ENCODE assay signal across 8 cellular contexts in genomic region chr22:31083377-31083768, GRCh38. TPM values are rescaled to one million over a fixed set of nuclear protein-coding genes. Genes with fewer than 3 reads are reported as not detected.
DNase-seq lines count a peak whose midpoint lies in the region; ATAC-seq and TF ChIP-seq lines count a peak whose summit lies in the region.

No MANE protein-coding gene starts in this region.

- no peaks in the 10 kb centered on the region for H3K36me3 Mint-ChIP-seq in CD8-positive, alpha-beta memory T cell
- peaks cover 6% of the 10 kb centered on the region for H3K36me3 Mint-ChIP-seq in central memory CD8-positive, alpha-beta T cell (ENCODE audit: insufficient read depth)
- no peaks in the 10 kb centered on the region for H3K36me3 Mint-ChIP-seq in natural killer cell
- H3K36me3 Mint-ChIP-seq in Caco-2 (ENCODE audit: insufficient read depth, unreplicated experiment): peaks cover 40% of the 10 kb centered on the region

- H3K27ac Mint-ChIP-seq in CD8-positive, alpha-beta memory T cell: peak overlapping the region in 1 of 8 donors; percentile 23
- H3K27ac Mint-ChIP-seq in central memory CD8-positive, alpha-beta T cell (ENCODE audit: low read depth): no peak overlapping the region
- H3K27ac Mint-ChIP-seq in natural killer cell: no peak overlapping the region
- no peak overlapping the region for H3K27ac Mint-ChIP-seq in Caco-2 (ENCODE audit: unreplicated experiment)

- DNase-seq in CD8-positive, alpha-beta memory T cell: no peak
- peak; percentile 86 for DNase-seq in NCI-H1105 treated with DMSO at 0.1 percent for 48 hours (lab: John Stamatoyannopoulos, UW)
- DNase-seq in central memory CD8-positive, alpha-beta T cell (ENCODE audit: low spot score in 2 of 2): no peak
- DNase-seq in natural killer cell: no peak
- no peak for DNase-seq in NOMO-1 treated with DMSO at 0.1 percent for 48 hours (lab: John Stamatoyannopoulos, UW; ENCODE audit: unreplicated experiment)
- DNase-seq in NCI-H2171 treated with DMSO at 0.1 percent for 48 hours (lab: John Stamatoyannopoulos, UW): no peak
- DNase-seq in Ammon's horn (ENCODE audit: low spot score): no peak
- DNase-seq in Caco-2: no peak

- intact Hi-C loops in natural killer cell (cut with micrococcal nuclease): loop anchor here (5.0 to 10.0 kb wide), 2 partner anchors 136 to 1391 kb away; partner anchors contain the start of gene FBXO7
- intact Hi-C loops in Caco-2 (cut with micrococcal nuclease; ENCODE audit: unreplicated experiment): no loop called here

- H3K4me3 Mint-ChIP-seq in CD8-positive, alpha-beta memory T cell: peak overlapping the region in 6 of 7 donors; percentile 83 to 92 (median 87)
- H3K4me3 Mint-ChIP-seq in central memory CD8-positive, alpha-beta T cell: peak overlapping the region; percentile 81
- H3K4me3 Mint-ChIP-seq in natural killer cell (peak overlapping the region; percentile 78), Caco-2 (ENCODE audit: unreplicated experiment) (no peak overlapping the region)

- no peak overlapping the region for H3K4me3 ChIP-seq in CD8-positive, alpha-beta memory T cell (ENCODE audit: low read length)
- no peak overlapping the region for H3K4me3 ChIP-seq in Caco-2 (ENCODE audit: low read depth, low read length)

- POLR2A ChIA-PET in CD8-positive, alpha-beta memory T cell (lab: Charles Lee): interaction anchor here (1.9 kb wide), 1 partner anchor 24 kb away, joined by 7 read pairs; the partner anchor contains the start of gene SELENOM
- POLR2A ChIA-PET in Caco-2 (lab: Charles Lee): interaction anchor here (1.1 kb wide), 1 partner anchor 114 kb away, joined by 5 read pairs; the partner anchor contains the start of gene TUG1

- no peaks in the 10 kb centered on the region for H3K27me3 Mint-ChIP-seq in CD8-positive, alpha-beta memory T cell
- H3K27me3 Mint-ChIP-seq in central memory CD8-positive, alpha-beta T cell: no peaks in the 10 kb centered on the region
- H3K27me3 Mint-ChIP-seq in natural killer cell (ENCODE audit: low read depth in 2 of 2) (no peaks in the 10 kb centered on the region), Caco-2 (ENCODE audit: insufficient read depth, unreplicated experiment) (no peaks in the 10 kb centered on the region)

- CTCF ChIA-PET in CD8-positive, alpha-beta memory T cell (lab: Charles Lee): interaction anchor here (1.1 to 2.2 kb wide), 4 partner anchors 23 to 449 kb away, joined by 3 to 10 read pairs (median 4); partner anchors contain the start of genes DUSP18 and SELENOM
- CTCF ChIA-PET in Caco-2 (lab: Charles Lee): interaction anchor here (1.6 to 3.5 kb wide), 2 partner anchors 20 to 114 kb away, joined by 12 to 29 read pairs; partner anchors contain the start of genes MORC2 and TUG1

- peaks cover 29 to 42% (median 31%) of the 10 kb centered on the region in 3 donors for H3K4me1 Mint-ChIP-seq in CD8-positive, alpha-beta memory T cell
- H3K4me1 Mint-ChIP-seq in central memory CD8-positive, alpha-beta T cell: peaks cover 32% of the 10 kb centered on the region
- peaks cover 23 to 41% of the 10 kb centered on the region in 2 donors for H3K4me1 Mint-ChIP-seq in natural killer cell
- H3K4me1 Mint-ChIP-seq in Caco-2 (ENCODE audit: low read depth, unreplicated experiment): peaks cover 27% of the 10 kb centered on the region

- ATAC-seq in central memory CD8-positive, alpha-beta T cell (replicated peaks; ENCODE audit: extremely low read depth, poor library complexity, severe bottlenecking): no peak
- ATAC-seq in natural killer cell: no peak

- no peaks in the 10 kb centered on the region for H3K9me3 ChIP-seq in CD8-positive, alpha-beta memory T cell (ENCODE audit: low read length)
- no peaks in the 10 kb centered on the region for H3K9me3 ChIP-seq in Caco-2

- H3K27ac ChIP-seq in CD8-positive, alpha-beta memory T cell (ENCODE audit: low read depth, low read length): no peak overlapping the region

- TF ChIP-seq CTCF in natural killer cell (IDR thresholded peaks at IDR 0.05) (no peak), Caco-2 (IDR thresholded peaks at IDR 0.05; ENCODE audit: insufficient read depth in 1 of 2, low read depth in 1 of 2, low read length in 1 of 2, severe bottlenecking in 1 of 2, unreplicated experiment in 1 of 2) (no peak)

- H3K36me3 ChIP-seq in CD8-positive, alpha-beta memory T cell (ENCODE audit: insufficient read depth, low read length): no peaks in the 10 kb centered on the region
- H3K36me3 ChIP-seq in Caco-2 (ENCODE audit: control insufficient read depth, insufficient read depth, low read length): peaks cover 1% of the 10 kb centered on the region

- peaks cover 38% of the 10 kb centered on the region for H3K4me1 ChIP-seq in CD8-positive, alpha-beta memory T cell (ENCODE audit: insufficient read depth, low read length)
- peaks cover 38% of the 10 kb centered on the region for H3K4me1 ChIP-seq in Caco-2

- H3K9me3 Mint-ChIP-seq in CD8-positive, alpha-beta memory T cell: peaks cover 0 to 2% (median 0%) of the 10 kb centered on the region in 5 donors
- H3K9me3 Mint-ChIP-seq in central memory CD8-positive, alpha-beta T cell: no peaks in the 10 kb centered on the region
- H3K9me3 Mint-ChIP-seq in natural killer cell (no peaks in the 10 kb centered on the region), Caco-2 (ENCODE audit: unreplicated experiment) (no peaks in the 10 kb centered on the region)

- H3K27me3 ChIP-seq in CD8-positive, alpha-beta memory T cell (ENCODE audit: insufficient read depth, low read length, poor library complexity, severe bottlenecking): no peaks in the 10 kb centered on the region
- H3K27me3 ChIP-seq in Caco-2 (replicated peaks; ENCODE audit: control insufficient read depth, insufficient read depth, low read length): no peaks in the 10 kb centered on the region

- BruUV-seq in Caco-2 (replicated peaks; lab: Mats Ljungman, UMichigan): no TSS peak

RNA-seq across cellular contexts. Expression of gene SMTN, which starts 2.3 kb away (rescaled TPM):
- 10 to 100 TPM; 13.2 to 14.7 TPM for total RNA-seq in CD8-positive, alpha-beta memory T cell
- polyA plus RNA-seq in CD8-positive, alpha-beta memory T cell: 0.98 TPM
- 1 to 10 TPM; 2.1 to 4.3 (median 3.6) TPM for total RNA-seq in natural killer cell
- total RNA-seq in Caco-2 (2022): 69.8 and 71.0 TPM in 2 replicates

RNA-seq across cellular contexts. Expression of gene SELENOM, which starts 24.0 kb away (rescaled TPM):
- total RNA-seq in CD8-positive, alpha-beta memory T cell: 10 to 100 TPM; 14.6 to 15.4 TPM
- polyA plus RNA-seq in CD8-positive, alpha-beta memory T cell: 138 TPM
- total RNA-seq in natural killer cell: 10 to 100 TPM in 2 of 3 donors, 1 to 10 TPM in 1; 8.1 to 14.0 (median 10.6) TPM
- total RNA-seq in Caco-2 (2022): 1.3 and 2.0 TPM in 2 replicates

RNA-seq across cellular contexts. Expression of gene INPP5J, which starts 39.4 kb away (rescaled TPM):
- total RNA-seq in CD8-positive, alpha-beta memory T cell: under 1 TPM in 1 of 2 experiments, not detected in 1; 0.22 TPM
- not detected for polyA plus RNA-seq in CD8-positive, alpha-beta memory T cell
- total RNA-seq in natural killer cell: not detected
- total RNA-seq in Caco-2 (2022): 6.8 and 7.8 TPM in 2 replicates

RNA-seq across cellular contexts. Expression of gene PLA2G3, which starts 56.9 kb away (rescaled TPM):
- not detected for total RNA-seq in CD8-positive, alpha-beta memory T cell
- not detected for polyA plus RNA-seq in CD8-positive, alpha-beta memory T cell
- total RNA-seq in natural killer cell (not detected), Caco-2 (2022) (not detected in 2 replicates)
